Comparison of ENCODE assay signal across 15 cellular contexts in genomic region chr4:185771696-185772390, GRCh38. TPM values are rescaled to one million over a fixed set of nuclear protein-coding genes. Genes with fewer than 3 reads are reported as not detected.
DNase-seq lines count a peak whose midpoint lies in the region; ATAC-seq and TF ChIP-seq lines count a peak whose summit lies in the region.
"Had no signal": no experiment of that assay in that cellular context is flagged by ENCODE, and none has a peak within 500 bp of the region (broad histone marks: within the 10 kb centered on the region; RNA-seq: fewer than 3 reads in every experiment).

No MANE protein-coding gene starts in this region.

- ATAC-seq in right cardiac atrium, result no peak
- no peak for ATAC-seq in GM19395 (IDR thresholded peaks at IDR 0.05; ENCODE audit: unreplicated experiment)
- ATAC-seq: sciatic nerve; stimulated activated effector memory CD8-positive, alpha-beta T cell treated with anti-CD3 and anti-CD28 coated beads, Interleukin-12 subunit alpha, Interleukin-12 subunit beta, amount 100 ng/mL, for 72 hours; T-cell had no signal

- no peak overlapping the region for H3K9ac ChIP-seq in skeletal muscle satellite cell (ENCODE audit: low read depth, low read length)

- peaks cover 7% of the 10 kb centered on the region for H3K4me1 ChIP-seq in right cardiac atrium (ENCODE audit: control insufficient read depth, insufficient read depth, low read length)
- peaks cover 44% of the 10 kb centered on the region for H3K4me1 ChIP-seq in skeletal muscle satellite cell (ENCODE audit: control insufficient read depth, insufficient read depth, low read length)
- H3K4me1 ChIP-seq in uterus, result no peaks in the 10 kb centered on the region

- H3K4me3 ChIP-seq in right cardiac atrium (ENCODE audit: low read length) (peak overlapping the region; percentile 20), skeletal muscle satellite cell (ENCODE audit: low read length) (no peak overlapping the region), uterus (no peak overlapping the region)

- H3K27me3 ChIP-seq in right cardiac atrium (ENCODE audit: control insufficient read depth, insufficient read depth), result no peaks in the 10 kb centered on the region
- no peaks in the 10 kb centered on the region for H3K27me3 ChIP-seq in skeletal muscle satellite cell (ENCODE audit: control insufficient read depth, insufficient read depth, low read length)
- H3K27me3 ChIP-seq in uterus, result no peaks in the 10 kb centered on the region
- H3K27me3 ChIP-seq: BE2C had no signal

- WGBS in right cardiac atrium, result 54% methylated on average over 7 of the region's 7 CpGs

- intact Hi-C loops in right cardiac atrium (cut with DNase I), result loop anchor here in 3 of 4 donors (5.0 to 10.0 kb wide), 3 partner anchors 117 to 253 kb away; no protein-coding TSS in a partner anchor
- intact Hi-C loops in uterus (cut with DNase I; ENCODE audit: low total_unique reads), result no loop called here

- no peak for TF ChIP-seq POLR2A in uterus (IDR thresholded peaks at IDR 0.05)

- H3K9me3 ChIP-seq in right cardiac atrium (ENCODE audit: control insufficient read depth, low read length) (no peaks in the 10 kb centered on the region), skeletal muscle satellite cell (replicated peaks; ENCODE audit: low read length) (no peaks in the 10 kb centered on the region), uterus (no peaks in the 10 kb centered on the region)
- H3K9me3 ChIP-seq: BE2C had no signal

- peak overlapping the region; percentile 46 for H3K4me2 ChIP-seq in skeletal muscle satellite cell (ENCODE audit: low read length)

- H3K36me3 ChIP-seq in skeletal muscle satellite cell (ENCODE audit: insufficient read depth, low read length) (no peaks in the 10 kb centered on the region), uterus (no peaks in the 10 kb centered on the region)
- H3K36me3 ChIP-seq: BE2C, WERI-Rb-1 had no signal

- H3K27ac ChIP-seq in right cardiac atrium (ENCODE audit: low read length), result peak overlapping the region; percentile 95
- H3K27ac ChIP-seq in uterus, result peak overlapping the region in 1 of 2 donors; percentile 55
- H3K27ac ChIP-seq: RWPE1, WERI-Rb-1 had no signal

- no peak for TF ChIP-seq CTCF in uterus (IDR thresholded peaks at IDR 0.05)

- DNase-seq in AG20443 (ENCODE audit: low spot score) (peak; percentile 27), amniotic epithelial cell (ENCODE audit: low read depth) (peak; percentile 48), right cardiac atrium (no peak), middle frontal gyrus (ENCODE audit: extremely low spot score, low spot score) (no peak), uterus (no peak)
- no peak for DNase-seq in activated T-cell treated with anti-CD3 and anti-CD28 coated beads, Interleukin-2, amount 50 U/mL, for 1 hour
- DNase-seq: BE2C, NCI-H1092, T-cell, WERI-Rb-1 had no signal

RNA-seq across cellular contexts. Expression of gene SORBS2, which starts 40.2 kb away (rescaled TPM):
- total RNA-seq in right cardiac atrium (100 to 1,000 TPM; 578 to 776 (median 669) TPM), uterus (100 to 1,000 TPM in 1 of 4 donors, 10 to 100 TPM in 3; 21.5 to 118 (median 29.5) TPM)
- polyA plus RNA-seq in right cardiac atrium, result 181 TPM
- total RNA-seq in skeletal muscle satellite cell (2012; rRNA removed), result 14.4 and 45.9 TPM in 2 replicates

Comparison
In these comparisons a context has a peak if more than half of its experiments do, and no peak if none do; other contexts are left out.
1. DNase-seq: peak in AG20443 (single experiment) and amniotic epithelial cell (single experiment); none in right cardiac atrium (0 of 3), activated T-cell treated with anti-CD3 and anti-CD28 coated beads, Interleukin-2, amount 50 U/mL, for 1 hour (single experiment), middle frontal gyrus (single experiment) and uterus (0 of 2).
2. RNA of gene SORBS2, which starts 40.2 kb away (total RNA-seq): 578 to 776 TPM in right cardiac atrium; 21.5 to 118 TPM in uterus; every median in the first group is over 4 times any median in the second.